12 cellular contexts compared by ENCODE assay signal in the genomic region with DNA sequence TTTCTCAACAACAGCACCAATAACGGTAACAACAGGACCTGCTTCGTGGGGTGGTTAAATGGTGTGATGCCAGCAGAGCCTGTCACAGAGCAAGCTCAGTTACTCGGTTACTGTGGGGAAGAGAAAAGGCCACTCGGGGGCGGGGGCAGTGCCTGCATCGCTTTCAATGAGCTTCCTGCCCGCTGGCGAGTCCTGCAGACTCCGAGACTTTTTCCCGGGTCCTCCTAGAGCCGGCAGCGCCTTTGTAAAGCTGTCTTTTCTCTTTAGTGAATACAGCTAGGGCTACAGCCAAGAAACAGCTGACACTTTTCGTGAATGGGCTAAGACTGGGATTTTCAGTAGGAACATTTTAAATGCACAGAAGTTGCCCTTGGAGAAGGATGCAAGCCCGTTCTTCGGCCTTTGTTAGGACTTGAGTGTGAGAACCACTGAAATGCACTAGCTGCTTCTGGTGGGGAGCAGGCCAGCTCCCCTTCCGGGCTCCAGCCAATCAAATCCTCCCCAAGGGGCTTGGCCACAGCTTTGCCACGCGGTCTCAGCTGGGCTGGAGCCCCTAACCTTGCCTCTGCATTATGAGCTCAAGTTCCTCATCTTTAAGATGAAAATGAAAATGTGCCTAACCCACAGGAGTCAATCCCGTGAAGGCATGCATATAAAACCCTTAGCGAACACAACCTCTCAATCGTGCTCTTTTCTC. TPM values are rescaled to one million over a fixed set of nuclear protein-coding genes. Genes with fewer than 3 reads are reported as not detected.
A peak's percentile ranks its signal among the peaks of the same experiment; 100 is the strongest.
DNase-seq lines count a peak whose midpoint lies in the region; ATAC-seq, FAIRE-seq and TF ChIP-seq lines count a peak whose summit lies in the region.
"Had no signal": no experiment of that assay in that cellular context is flagged by ENCODE, and none has a peak within 500 bp of the region (broad histone marks: within the 10 kb centered on the region; RNA-seq: fewer than 3 reads in every experiment).

No MANE protein-coding gene starts in this region.

- DNase-seq in activated CD4-positive, alpha-beta T cell treated with anti-CD3 and anti-CD28 coated beads, Interleukin-2, amount 10 ng/mL, durations not matched to agents 24 days and 14 days = peak; percentile 61
- no peak for DNase-seq in activated CD4-positive, alpha-beta T cell treated with anti-CD3 and anti-CD28 coated beads, Interleukin-2, amount 10 ng/mL, durations not matched to agents 7 days and 5 days
- DNase-seq in K562 (ENCODE audit: extremely low read depth in 1 of 4, low spot score in 3 of 4) (peak in 1 of 4 experiments; percentile 39), islet precursor cell (peak; percentile 70), NCI-H2227 (lab: John Stamatoyannopoulos, UW; ENCODE audit: unreplicated experiment) (no peak), T-helper 9 cell (no peak)
- no peak for DNase-seq in stimulated activated naive B cell treated with anti-CD40 and anti-IgM and Interleukin-4, amounts not matched to agents 10 μg/mL and 1 μg/mL and 100 μg/mL, for 72 hours
- DNase-seq: activated CD4-positive, alpha-beta T cell treated with anti-CD3 and anti-CD28 coated beads for 4 hours; body of pancreas; NCI-H1092 had no signal

- peak; percentile 57 for FAIRE-seq in K562 (lab: Jason Lieb, UNC)

- in situ Hi-C loops in K562 (cut with MboI) = no loop called here

- no peaks in the 10 kb centered on the region for H3K9me1 ChIP-seq in K562 (ENCODE audit: control insufficient read depth, insufficient read depth, low read length)

- peaks cover 0 to 11% of the 10 kb centered on the region in 2 experiments; a peak in 3 of 5 replicates for H3K4me1 ChIP-seq in K562 (replicated peaks in 1 of 2; ENCODE audit: control insufficient read depth in 2 of 2, insufficient read depth in 2 of 2, low read length in 2 of 2)
- H3K4me1 ChIP-seq: body of pancreas had no signal

- H3K36me3 ChIP-seq in K562 (ENCODE audit: control insufficient read depth, insufficient read depth, low read length) = no peaks in the 10 kb centered on the region

- H2AFZ ChIP-seq in K562 (ENCODE audit: low read depth, low read length) = peak overlapping the region; percentile 5

- intact Hi-C loops in activated CD4-positive, alpha-beta T cell treated with anti-CD3 and anti-CD28 coated beads, Interleukin-2, amount 10 ng/mL, durations not matched to agents 24 days and 14 days (cut with micrococcal nuclease) = no loop called here
- intact Hi-C loops in K562 (cut with micrococcal nuclease) = no loop called here

- H3K27me3 Mint-ChIP-seq in activated CD4-positive, alpha-beta T cell treated with anti-CD3 and anti-CD28 coated beads, Interleukin-2, amount 10 ng/mL, durations not matched to agents 24 days and 14 days = peaks cover 22% of the 10 kb centered on the region
- peaks cover 30% of the 10 kb centered on the region for H3K27me3 Mint-ChIP-seq in activated CD4-positive, alpha-beta T cell treated with anti-CD3 and anti-CD28 coated beads, Interleukin-2, amount 10 ng/mL, durations not matched to agents 7 days and 5 days
- peaks cover 14 to 48% of the 10 kb centered on the region in 2 donors for H3K27me3 Mint-ChIP-seq in stimulated activated naive B cell treated with anti-CD40 and anti-IgM and Interleukin-4, amounts not matched to agents 10 μg/mL and 1 μg/mL and 100 μg/mL, for 72 hours

- peaks cover 9% of the 10 kb centered on the region for H3K4me1 Mint-ChIP-seq in activated CD4-positive, alpha-beta T cell treated with anti-CD3 and anti-CD28 coated beads, Interleukin-2, amount 10 ng/mL, durations not matched to agents 24 days and 14 days
- peaks cover 5% of the 10 kb centered on the region for H3K4me1 Mint-ChIP-seq in activated CD4-positive, alpha-beta T cell treated with anti-CD3 and anti-CD28 coated beads, Interleukin-2, amount 10 ng/mL, durations not matched to agents 7 days and 5 days
- H3K4me1 Mint-ChIP-seq in stimulated activated naive B cell treated with anti-CD40 and anti-IgM and Interleukin-4, amounts not matched to agents 10 μg/mL and 1 μg/mL and 100 μg/mL, for 72 hours = peaks cover 13 to 29% of the 10 kb centered on the region in 2 donors

- H3K79me2 ChIP-seq in K562 (ENCODE audit: control insufficient read depth, insufficient read depth, low read length) = no peaks in the 10 kb centered on the region

- H3K27ac Mint-ChIP-seq in activated CD4-positive, alpha-beta T cell treated with anti-CD3 and anti-CD28 coated beads, Interleukin-2, amount 10 ng/mL, durations not matched to agents 24 days and 14 days = no peak overlapping the region
- no peak overlapping the region for H3K27ac Mint-ChIP-seq in activated CD4-positive, alpha-beta T cell treated with anti-CD3 and anti-CD28 coated beads, Interleukin-2, amount 10 ng/mL, durations not matched to agents 7 days and 5 days
- H3K27ac Mint-ChIP-seq in stimulated activated naive B cell treated with anti-CD40 and anti-IgM and Interleukin-4, amounts not matched to agents 10 μg/mL and 1 μg/mL and 100 μg/mL, for 72 hours = no peak overlapping the region

- CTCF ChIA-PET in activated CD4-positive, alpha-beta T cell treated with anti-CD3 and anti-CD28 coated beads, Interleukin-2, amount 10 ng/mL, durations not matched to agents 7 days and 5 days (lab: Charles Lee) = interaction anchor here (0.8 kb wide), 1 partner anchor 9 kb away, joined by 3 read pairs; no protein-coding TSS in a partner anchor
- CTCF ChIA-PET in K562 (lab: Yijun Ruan, JAX; ENCODE audit: low intra/inter-chr PET ratio) = no interaction called here

- no peaks in the 10 kb centered on the region for H3K9me3 Mint-ChIP-seq in activated CD4-positive, alpha-beta T cell treated with anti-CD3 and anti-CD28 coated beads, Interleukin-2, amount 10 ng/mL, durations not matched to agents 24 days and 14 days
- no peaks in the 10 kb centered on the region for H3K9me3 Mint-ChIP-seq in activated CD4-positive, alpha-beta T cell treated with anti-CD3 and anti-CD28 coated beads, Interleukin-2, amount 10 ng/mL, durations not matched to agents 7 days and 5 days
- H3K9me3 Mint-ChIP-seq in stimulated activated naive B cell treated with anti-CD40 and anti-IgM and Interleukin-4, amounts not matched to agents 10 μg/mL and 1 μg/mL and 100 μg/mL, for 72 hours = no peaks in the 10 kb centered on the region

- no TSS peak for BruUV-seq in K562 (replicated peaks; lab: Mats Ljungman, UMichigan)

- TF ChIP-seq POLR2A in K562 (conservative IDR thresholded peaks at IDR 0.05) = no peak

- peaks cover 57 to 81% of the 10 kb centered on the region in 2 experiments for H3K27me3 ChIP-seq in K562 (ENCODE audit: control insufficient read depth in 2 of 2, insufficient read depth in 2 of 2, low read length in 2 of 2)
- H3K27me3 ChIP-seq: body of pancreas had no signal

- H3K4me2 ChIP-seq in K562 (ENCODE audit: insufficient read depth, low read length) = no peak overlapping the region

- TF ChIP-seq EP300 in K562 (IDR thresholded peaks at IDR 0.05; ENCODE audit: low read length) = no peak

- peak overlapping the region in 1 of 2 experiments; percentile 8; a peak in 2 of 4 replicates for H3K9ac ChIP-seq in K562 (ENCODE audit: insufficient read depth in 1 of 2, low read depth in 2 of 2, low read length in 2 of 2)

- H3K27ac ChIP-seq in K562 (ENCODE audit: extremely low read depth, low read depth, low read length) = no peak overlapping the region
- H3K27ac ChIP-seq: body of pancreas had no signal

- H3K4me3 ChIP-seq in K562 = no peak overlapping the region
- H3K4me3 ChIP-seq: body of pancreas had no signal

- 6% methylated on average over 21 of the region's 21 CpGs for WGBS in K562 (ENCODE audit: insufficient coverage, low coverage, missing lambda C conversion rate)

- H4K20me1 ChIP-seq in K562 (replicated peaks; ENCODE audit: control insufficient read depth, insufficient read depth, low read length) = no peaks in the 10 kb centered on the region; the same call in 1 of the 2 replicates

- no peak for ATAC-seq in K562
- ATAC-seq in stimulated activated naive B cell treated with anti-CD40 and anti-IgM and Interleukin-4, amounts not matched to agents 10 μg/mL and 1 μg/mL and 100 μg/mL, for 72 hours (replicated peaks) = peak; percentile 66 to 75
- ATAC-seq in HG03469 (IDR thresholded peaks at IDR 0.05; ENCODE audit: unreplicated experiment) = no peak
- ATAC-seq: body of pancreas had no signal

- no peak for TF ChIP-seq RAD21 in K562 (CRISPR knock-in tag; conservative IDR thresholded peaks at IDR 0.05 in 1 of 2, IDR thresholded peaks at IDR 0.05 in 1 of 2)

- H3K4me3 Mint-ChIP-seq in activated CD4-positive, alpha-beta T cell treated with anti-CD3 and anti-CD28 coated beads, Interleukin-2, amount 10 ng/mL, durations not matched to agents 24 days and 14 days = no peak overlapping the region
- no peak overlapping the region for H3K4me3 Mint-ChIP-seq in activated CD4-positive, alpha-beta T cell treated with anti-CD3 and anti-CD28 coated beads, Interleukin-2, amount 10 ng/mL, durations not matched to agents 7 days and 5 days
- H3K4me3 Mint-ChIP-seq in stimulated activated naive B cell treated with anti-CD40 and anti-IgM and Interleukin-4, amounts not matched to agents 10 μg/mL and 1 μg/mL and 100 μg/mL, for 72 hours = peak overlapping the region; percentile 46 to 67

- H3K9me3 ChIP-seq in K562 (replicated peaks; ENCODE audit: control insufficient read depth, insufficient read depth, low read depth, low read length) = no peaks in the 10 kb centered on the region
- H3K9me3 ChIP-seq: body of pancreas had no signal

- no peak for TF ChIP-seq CTCF in K562 (IDR thresholded peaks at IDR 0.05 in 2 of 3, conservative IDR thresholded peaks at IDR 0.05 in 1 of 3; ENCODE audit: insufficient read depth in 2 of 3, low read depth in 1 of 3, low read length in 3 of 3)

- no peaks in the 10 kb centered on the region for H3K36me3 Mint-ChIP-seq in activated CD4-positive, alpha-beta T cell treated with anti-CD3 and anti-CD28 coated beads, Interleukin-2, amount 10 ng/mL, durations not matched to agents 24 days and 14 days (ENCODE audit: low read depth)
- H3K36me3 Mint-ChIP-seq in activated CD4-positive, alpha-beta T cell treated with anti-CD3 and anti-CD28 coated beads, Interleukin-2, amount 10 ng/mL, durations not matched to agents 7 days and 5 days (ENCODE audit: low read depth) = no peaks in the 10 kb centered on the region
- H3K36me3 Mint-ChIP-seq in stimulated activated naive B cell treated with anti-CD40 and anti-IgM and Interleukin-4, amounts not matched to agents 10 μg/mL and 1 μg/mL and 100 μg/mL, for 72 hours = peaks cover 0 to 2% of the 10 kb centered on the region in 2 donors

- POLR2A ChIA-PET in activated CD4-positive, alpha-beta T cell treated with anti-CD3 and anti-CD28 coated beads, Interleukin-2, amount 10 ng/mL, durations not matched to agents 7 days and 5 days (lab: Charles Lee) = no interaction called here
- POLR2A ChIA-PET in K562 (lab: Yijun Ruan, JAX) = interaction anchor here (0.7 to 1.6 kb wide), 4 partner anchors 9 to 75 kb away, joined by 3 to 7 read pairs (median 3); no protein-coding TSS in a partner anchor

RNA-seq across cellular contexts. Expression of a gene that starts 23.4 kb away (rescaled TPM):
- 90.5 and 92.3 TPM in 2 replicates for total RNA-seq in activated CD4-positive, alpha-beta T cell treated with anti-CD3 and anti-CD28 coated beads, Interleukin-2, amount 10 ng/mL, durations not matched to agents 24 days and 14 days
- 10 to 100 TPM; 67.6 to 69.5 TPM for total RNA-seq in activated CD4-positive, alpha-beta T cell treated with anti-CD3 and anti-CD28 coated beads, Interleukin-2, amount 10 ng/mL, durations not matched to agents 7 days and 5 days
- total RNA-seq in K562 (2011; cell fraction: chromatin; rRNA removed; ENCODE audit: low replicate concordance) = 5.8 and 18.8 TPM in 2 replicates
- 14.5 and 18.0 TPM in 2 replicates for total RNA-seq in K562 (2011; cell fraction: nucleolus; rRNA removed)
- 10.8 and 14.2 TPM in 2 replicates for total RNA-seq in K562 (2011; cell fraction: nucleoplasm; rRNA removed)
- 53.6 and 62.9 TPM in 2 replicates for total RNA-seq in K562 (2014; rRNA removed)
- 8.6 and 8.8 TPM in 2 replicates for total RNA-seq in K562 (2014; rRNA removed; fragmentation: Illumina TruSeq; extraction: Trizol)
- 25.2 and 27.9 TPM in 2 replicates for total RNA-seq in K562 (2015; rRNA removed; fragmentation: Illumina TruSeq; extraction: Trizol)
- 64.3 and 70.0 TPM in 2 replicates for total RNA-seq in K562 (2021)
- 19.7 and 22.8 TPM in 2 replicates for polyA plus RNA-seq in K562 (2011; rRNA removed)
- 25.0 and 52.4 TPM in 2 replicates for polyA plus RNA-seq in K562 (2011; cell fraction: cytosol; rRNA removed)
- 15.0 and 24.5 TPM in 2 replicates for polyA plus RNA-seq in K562 (2011; cell fraction: nucleus; rRNA removed)
- 38.1 and 44.7 TPM in 2 replicates for polyA plus RNA-seq in K562 (2012)
- 26.1 and 40.7 TPM in 2 replicates for polyA plus RNA-seq in K562 (2014; fragmentation: Illumina TruSeq; extraction: Trizol)
- 1 to 10 TPM; 1.7 to 1.8 TPM for polyA plus RNA-seq in K562 (2014; fragmentation: Nextera tagmentation; extraction: Ambion mirVana)
- 62.3 and 73.5 TPM in 2 replicates for polyA plus RNA-seq in K562 (2014; rRNA removed)
- 5.5 and 6.9 TPM in 2 replicates for polyA minus RNA-seq in K562 (2011; rRNA and poly(A)+ RNA removed)
- 16.4 and 20.5 TPM in 2 replicates for polyA minus RNA-seq in K562 (2011; cell fraction: cytosol; rRNA and poly(A)+ RNA removed)
- polyA minus RNA-seq in K562 (2011; cell fraction: nucleus; rRNA and poly(A)+ RNA removed) = 4.4 and 5.1 TPM in 2 replicates

RNA-seq across cellular contexts. Expression of a gene that starts 52.0 kb away (rescaled TPM):
- 0.45 TPM in 1 of 2 replicates, not detected in the other for total RNA-seq in activated CD4-positive, alpha-beta T cell treated with anti-CD3 and anti-CD28 coated beads, Interleukin-2, amount 10 ng/mL, durations not matched to agents 24 days and 14 days
- under 1 TPM; 0.08 to 0.30 TPM for total RNA-seq in activated CD4-positive, alpha-beta T cell treated with anti-CD3 and anti-CD28 coated beads, Interleukin-2, amount 10 ng/mL, durations not matched to agents 7 days and 5 days
- total RNA-seq in K562 (2011; cell fraction: chromatin; rRNA removed; ENCODE audit: low replicate concordance) = not detected in 2 replicates
- total RNA-seq in K562 (2011; cell fraction: nucleolus; rRNA removed) = not detected in 2 replicates
- not detected in 2 replicates for total RNA-seq in K562 (2011; cell fraction: nucleoplasm; rRNA removed)
- not detected in 2 replicates for total RNA-seq in K562 (2014; rRNA removed)
- total RNA-seq in K562 (2014; rRNA removed; fragmentation: Illumina TruSeq; extraction: Trizol) = not detected in 2 replicates
- total RNA-seq in K562 (2015; rRNA removed; fragmentation: Illumina TruSeq; extraction: Trizol) = not detected in 2 replicates
- 0.84 and 1.2 TPM in 2 replicates for total RNA-seq in K562 (2021)
- not detected in 2 replicates for polyA plus RNA-seq in K562 (2011; rRNA removed)
- polyA plus RNA-seq in K562 (2011; cell fraction: cytosol; rRNA removed) = not detected in 2 replicates
- not detected in 2 replicates for polyA plus RNA-seq in K562 (2011; cell fraction: nucleus; rRNA removed)
- polyA plus RNA-seq in K562 (2012) = 0.03 and 0.12 TPM in 2 replicates
- not detected in 2 replicates for polyA plus RNA-seq in K562 (2014; fragmentation: Illumina TruSeq; extraction: Trizol)
- polyA plus RNA-seq in K562 (2014; fragmentation: Nextera tagmentation; extraction: Ambion mirVana) = not detected
- not detected in 2 replicates for polyA plus RNA-seq in K562 (2014; rRNA removed)
- polyA minus RNA-seq in K562 (2011; rRNA and poly(A)+ RNA removed) = not detected in 2 replicates
- polyA minus RNA-seq in K562 (2011; cell fraction: cytosol; rRNA and poly(A)+ RNA removed) = not detected in 2 replicates
- not detected in 2 replicates for polyA minus RNA-seq in K562 (2011; cell fraction: nucleus; rRNA and poly(A)+ RNA removed)
- total RNA-seq: pulmonary artery endothelial cell had no signal

Comparison
In these comparisons a context has a peak if more than half of its experiments do, and no peak if none do; other contexts are left out.
1. DNase-seq: peak in activated CD4-positive, alpha-beta T cell treated with anti-CD3 and anti-CD28 coated beads, Interleukin-2, amount 10 ng/mL, durations not matched to agents 24 days and 14 days (single experiment) and islet precursor cell (single experiment); none in activated CD4-positive, alpha-beta T cell treated with anti-CD3 and anti-CD28 coated beads, Interleukin-2, amount 10 ng/mL, durations not matched to agents 7 days and 5 days (single experiment), stimulated activated naive B cell treated with anti-CD40 and anti-IgM and Interleukin-4, amounts not matched to agents 10 μg/mL and 1 μg/mL and 100 μg/mL, for 72 hours (single experiment), NCI-H2227 (single experiment) and T-helper 9 cell (single experiment).
2. H3K4me3 Mint-ChIP-seq: peak in stimulated activated naive B cell treated with anti-CD40 and anti-IgM and Interleukin-4, amounts not matched to agents 10 μg/mL and 1 μg/mL and 100 μg/mL, for 72 hours (2 of 2); none in activated CD4-positive, alpha-beta T cell treated with anti-CD3 and anti-CD28 coated beads, Interleukin-2, amount 10 ng/mL, durations not matched to agents 24 days and 14 days (single experiment) and activated CD4-positive, alpha-beta T cell treated with anti-CD3 and anti-CD28 coated beads, Interleukin-2, amount 10 ng/mL, durations not matched to agents 7 days and 5 days (single experiment).
3. ATAC-seq: peak in stimulated activated naive B cell treated with anti-CD40 and anti-IgM and Interleukin-4, amounts not matched to agents 10 μg/mL and 1 μg/mL and 100 μg/mL, for 72 hours (2 of 2); none in K562 (single experiment) and HG03469 (single experiment).